Comparison of ENCODE assay signal across 8 cellular contexts in genomic region chr9:27529316-27530278, GRCh38. TPM values are rescaled to one million over a fixed set of nuclear protein-coding genes. Genes with fewer than 3 reads are reported as not detected.
DNase-seq lines count a peak whose midpoint lies in the region; ATAC-seq and TF ChIP-seq lines count a peak whose summit lies in the region.

TSS of gene MOB3B (minus strand) at chr9:27529814. CDS start at chr9:27455550, 74,264 bp downstream.

- peaks cover 24 to 25% of the 10 kb centered on the region in 2 donors for H3K27me3 Mint-ChIP-seq in natural killer cell treated with Interleukin-12 subunit alpha and Interleukin-12 subunit beta and Interleukin-15 and Interleukin-18, amount 100 ng/mL, for 72 hours

- intact Hi-C loops in Panc1 (cut with micrococcal nuclease; ENCODE audit: unreplicated experiment): loop anchor here (5.0 kb wide), 1 partner anchor 197 kb away; no protein-coding TSS in a partner anchor

- H3K9me3 ChIP-seq in Panc1 (ENCODE audit: control insufficient read depth, insufficient read depth, low read depth, low read length): no peaks in the 10 kb centered on the region

- no peak within 1 kb of the TSS for H3K27ac ChIP-seq in Panc1 (ENCODE audit: low read length)

- peaks cover 0 to 6% of the 10 kb centered on the region in 2 donors for H3K4me1 Mint-ChIP-seq in natural killer cell treated with Interleukin-12 subunit alpha and Interleukin-12 subunit beta and Interleukin-15 and Interleukin-18, amount 100 ng/mL, for 72 hours (ENCODE audit: low read depth in 2 of 2)

- CTCF ChIA-PET in Panc1 (lab: Charles Lee): no interaction called here

- TF ChIP-seq CTCF in Panc1 (IDR thresholded peaks at IDR 0.05): peak; percentile 75

- no peaks in the 10 kb centered on the region for H3K36me3 Mint-ChIP-seq in natural killer cell treated with Interleukin-12 subunit alpha and Interleukin-12 subunit beta and Interleukin-15 and Interleukin-18, amount 100 ng/mL, for 72 hours

- DNase-seq in COLO829 (ENCODE audit: low spot score) (peak; percentile 35), HPDE6-E6E7 (ENCODE audit: extremely low spot score) (peak; percentile 66), Panc1 (ENCODE audit: low read depth, low spot score) (no peak), fibroblast of peridontal ligament (ENCODE audit: extremely low read depth) (peak; percentile 37)
- DNase-seq in activated T-helper 9 cell treated with anti-CD3 and anti-CD28 coated beads, Interleukin-2, amount 50 U/mL, for 16 hours (ENCODE audit: low read depth): peak; percentile 72
- peak; percentile 84 for DNase-seq in natural killer cell treated with Interleukin-12 subunit alpha and Interleukin-12 subunit beta and Interleukin-15 and Interleukin-18, amount 100 ng/mL, for 72 hours (ENCODE audit: low spot score)
- DNase-seq in stimulated activated naive CD4-positive, alpha-beta T cell treated with Interleukin-2 at 50 U/mL for 16 hours (lab: John Stamatoyannopoulos, UW): peak; percentile 67

- H3K36me3 ChIP-seq in Panc1 (ENCODE audit: control insufficient read depth, insufficient read depth, low read length): no peaks in the 10 kb centered on the region

- POLR2A ChIA-PET in Panc1 (lab: Charles Lee): no interaction called here

- in situ Hi-C loops in Panc1 (cut with HindIII; ENCODE audit: low pct_unique_long_range_greater_than_20kb, low sequenced_read_pairs): no loop called here

- H3K4me3 Mint-ChIP-seq in natural killer cell treated with Interleukin-12 subunit alpha and Interleukin-12 subunit beta and Interleukin-15 and Interleukin-18, amount 100 ng/mL, for 72 hours: peak within 1 kb of the TSS; percentile 79

- no TSS peak for BruUV-seq in Panc1 (replicated peaks; lab: Mats Ljungman, UMichigan)

- no peaks in the 10 kb centered on the region for H3K27me3 ChIP-seq in Panc1 (ENCODE audit: control insufficient read depth, insufficient read depth, low read length)

- H3K4me3 ChIP-seq in Panc1 (ENCODE audit: low read depth in 2 of 2, low read length in 2 of 2): peak within 1 kb of the TSS; percentile 33 to 40

- H3K9me3 Mint-ChIP-seq in natural killer cell treated with Interleukin-12 subunit alpha and Interleukin-12 subunit beta and Interleukin-15 and Interleukin-18, amount 100 ng/mL, for 72 hours: no peaks in the 10 kb centered on the region

- peak; percentile 77 for ATAC-seq in GM19468 (IDR thresholded peaks at IDR 0.05; ENCODE audit: extremely low read depth, unreplicated experiment)
- peak; percentile 88 for ATAC-seq in Panc1
- ATAC-seq in natural killer cell treated with Interleukin-12 subunit alpha and Interleukin-12 subunit beta and Interleukin-15 and Interleukin-18, amount 100 ng/mL, for 72 hours: peak; percentile 88 to 92

- peak within 1 kb of the TSS in 1 of 2 donors; percentile 48 for H3K27ac Mint-ChIP-seq in natural killer cell treated with Interleukin-12 subunit alpha and Interleukin-12 subunit beta and Interleukin-15 and Interleukin-18, amount 100 ng/mL, for 72 hours

- no peaks in the 10 kb centered on the region for H3K4me1 ChIP-seq in Panc1 (ENCODE audit: control insufficient read depth, insufficient read depth, low read length)

RNA-seq across cellular contexts. Expression of gene MOB3B, which starts in this region (rescaled TPM):
- 0.03 TPM for total RNA-seq in Panc1 (2021; ENCODE audit: unreplicated experiment)
- polyA plus RNA-seq in Panc1 (2012; ENCODE audit: insufficient read length): not detected
- total RNA-seq in natural killer cell treated with Interleukin-12 subunit alpha and Interleukin-12 subunit beta and Interleukin-15 and Interleukin-18, amount 100 ng/mL, for 72 hours: under 1 TPM; 0.11 to 0.59 TPM

Comparison
In these comparisons a context has a peak if more than half of its experiments do, and no peak if none do; other contexts are left out.
1. Peak in ATAC-seq and H3K4me3 ChIP-seq in Panc1; RNA of the gene not detected or under 1 TPM.
2. Peak in DNase-seq and ATAC-seq in natural killer cell treated with Interleukin-12 subunit alpha and Interleukin-12 subunit beta and Interleukin-15 and Interleukin-18, amount 100 ng/mL, for 72 hours; RNA of the gene not detected or under 1 TPM.